Comparison of ENCODE assay signal across 27 cellular contexts in genomic region chr9:70941191-70941590, GRCh38.
"Had no signal": no experiment of that assay in that cellular context is flagged by ENCODE, and none has a peak within 500 bp of the region (broad histone marks: within the 10 kb centered on the region; RNA-seq: fewer than 3 reads in every experiment).

No MANE protein-coding gene starts in this region.

- H3K36me3 Mint-ChIP-seq: stimulated activated effector memory CD8-positive, alpha-beta T cell treated with anti-CD3 and anti-CD28 coated beads, Interleukin-12 subunit alpha, Interleukin-12 subunit beta, amount 100 ng/mL, for 72 hours; stimulated activated memory B cell treated with anti-CD40 and anti-IgM and Interleukin-4, amounts not matched to agents 10 μg/mL and 1 μg/mL and 100 μg/mL, for 72 hours; stimulated activated naive B cell treated with anti-CD40 and anti-IgM and Interleukin-4, amounts not matched to agents 10 μg/mL and 1 μg/mL and 100 μg/mL, for 72 hours; type B pancreatic cell had no signal

- H3K4me1 ChIP-seq: testis, tibial nerve, transverse colon, upper lobe of left lung, upper lobe of right lung, uterus, vagina had no signal

- H3K27ac ChIP-seq: stomach, testis, thoracic aorta, tibial artery, tibial nerve, transverse colon, upper lobe of left lung, upper lobe of right lung, uterus, vagina had no signal

- H3K4me1 Mint-ChIP-seq: stimulated activated effector memory CD8-positive, alpha-beta T cell treated with anti-CD3 and anti-CD28 coated beads, Interleukin-12 subunit alpha, Interleukin-12 subunit beta, amount 100 ng/mL, for 72 hours; stimulated activated memory B cell treated with anti-CD40 and anti-IgM and Interleukin-4, amounts not matched to agents 10 μg/mL and 1 μg/mL and 100 μg/mL, for 72 hours; stimulated activated naive B cell treated with anti-CD40 and anti-IgM and Interleukin-4, amounts not matched to agents 10 μg/mL and 1 μg/mL and 100 μg/mL, for 72 hours; stimulated activated naive CD8-positive, alpha-beta T cell treated with anti-CD3 and anti-CD28 coated beads, Interleukin-15, amount 100 ng/mL, for 72 hours had no signal

- H3K27me3 Mint-ChIP-seq: stimulated activated memory B cell treated with anti-CD40 and anti-IgM and Interleukin-4, amounts not matched to agents 10 μg/mL and 1 μg/mL and 100 μg/mL, for 72 hours; stimulated activated naive B cell treated with anti-CD40 and anti-IgM and Interleukin-4, amounts not matched to agents 10 μg/mL and 1 μg/mL and 100 μg/mL, for 72 hours; stimulated activated naive CD8-positive, alpha-beta T cell treated with anti-CD3 and anti-CD28 coated beads, Interleukin-15, amount 100 ng/mL, for 72 hours; type B pancreatic cell had no signal

- H3K27ac Mint-ChIP-seq: stimulated activated effector memory CD8-positive, alpha-beta T cell treated with anti-CD3 and anti-CD28 coated beads, Interleukin-12 subunit alpha, Interleukin-12 subunit beta, amount 100 ng/mL, for 72 hours; stimulated activated memory B cell treated with anti-CD40 and anti-IgM and Interleukin-4, amounts not matched to agents 10 μg/mL and 1 μg/mL and 100 μg/mL, for 72 hours; stimulated activated naive B cell treated with anti-CD40 and anti-IgM and Interleukin-4, amounts not matched to agents 10 μg/mL and 1 μg/mL and 100 μg/mL, for 72 hours; stimulated activated naive CD8-positive, alpha-beta T cell treated with anti-CD3 and anti-CD28 coated beads, Interleukin-15, amount 100 ng/mL, for 72 hours; stimulated activated naive CD8-positive, alpha-beta T cell treated with anti-CD3 and anti-CD28 coated beads, Interleukin-15, Interleukin-2, amounts not matched to agents 100 ng/mL and 50 ng/mL, for 24 hours; type B pancreatic cell had no signal

- H3K4me3 ChIP-seq: stomach, testis, thoracic aorta, tibial artery, tibial nerve, transverse colon, upper lobe of left lung, upper lobe of right lung, uterus, vagina had no signal

- H3K9me3 ChIP-seq: stomach, testis, thoracic aorta, tibial artery, tibial nerve, transverse colon, upper lobe of left lung, upper lobe of right lung, uterus, vagina had no signal

- H3K9me3 Mint-ChIP-seq: stimulated activated effector memory CD8-positive, alpha-beta T cell treated with anti-CD3 and anti-CD28 coated beads, Interleukin-12 subunit alpha, Interleukin-12 subunit beta, amount 100 ng/mL, for 72 hours; stimulated activated memory B cell treated with anti-CD40 and anti-IgM and Interleukin-4, amounts not matched to agents 10 μg/mL and 1 μg/mL and 100 μg/mL, for 72 hours; stimulated activated naive B cell treated with anti-CD40 and anti-IgM and Interleukin-4, amounts not matched to agents 10 μg/mL and 1 μg/mL and 100 μg/mL, for 72 hours; stimulated activated naive CD8-positive, alpha-beta T cell treated with anti-CD3 and anti-CD28 coated beads, Interleukin-15, amount 100 ng/mL, for 72 hours; stimulated activated naive CD8-positive, alpha-beta T cell treated with anti-CD3 and anti-CD28 coated beads, Interleukin-15, Interleukin-2, amounts not matched to agents 100 ng/mL and 50 ng/mL, for 24 hours; type B pancreatic cell had no signal

- H3K4me3 Mint-ChIP-seq: stimulated activated effector memory CD8-positive, alpha-beta T cell treated with anti-CD3 and anti-CD28 coated beads, Interleukin-12 subunit alpha, Interleukin-12 subunit beta, amount 100 ng/mL, for 72 hours; stimulated activated memory B cell treated with anti-CD40 and anti-IgM and Interleukin-4, amounts not matched to agents 10 μg/mL and 1 μg/mL and 100 μg/mL, for 72 hours; stimulated activated naive B cell treated with anti-CD40 and anti-IgM and Interleukin-4, amounts not matched to agents 10 μg/mL and 1 μg/mL and 100 μg/mL, for 72 hours; stimulated activated naive CD8-positive, alpha-beta T cell treated with anti-CD3 and anti-CD28 coated beads, Interleukin-15, amount 100 ng/mL, for 72 hours; stimulated activated naive CD8-positive, alpha-beta T cell treated with anti-CD3 and anti-CD28 coated beads, Interleukin-15, Interleukin-2, amounts not matched to agents 100 ng/mL and 50 ng/mL, for 24 hours; type B pancreatic cell had no signal

- H3K27me3 ChIP-seq: stomach, testis, tibial artery, tibial nerve, transverse colon, upper lobe of left lung, upper lobe of right lung, uterus, vagina had no signal

- H3K36me3 ChIP-seq: stomach, thoracic aorta, tibial artery, tibial nerve, transverse colon, upper lobe of left lung, upper lobe of right lung, uterus, vagina had no signal

- ATAC-seq: stimulated activated effector memory CD8-positive, alpha-beta T cell treated with anti-CD3 and anti-CD28 coated beads, Interleukin-12 subunit alpha, Interleukin-12 subunit beta, amount 100 ng/mL, for 72 hours; stimulated activated memory B cell treated with anti-CD40 and anti-IgM and Interleukin-4, amounts not matched to agents 10 μg/mL and 1 μg/mL and 100 μg/mL, for 72 hours; stimulated activated naive B cell treated with anti-CD40 and anti-IgM and Interleukin-4, amounts not matched to agents 10 μg/mL and 1 μg/mL and 100 μg/mL, for 72 hours; stimulated activated naive CD8-positive, alpha-beta T cell treated with anti-CD3 and anti-CD28 coated beads, Interleukin-15, amount 100 ng/mL, for 72 hours; stimulated activated naive CD8-positive, alpha-beta T cell treated with anti-CD3 and anti-CD28 coated beads, Interleukin-15, Interleukin-2, amounts not matched to agents 100 U/mL and 50 U/mL, for 24 hours; upper lobe of right lung had no signal

- DNase-seq: stimulated activated CD4-positive, alpha-beta T cell treated with anti-CD3 and anti-CD28 coated beads, Interleukin-2, amount 100 ng/mL, for 24 hours; stimulated activated CD4-positive, alpha-beta T cell treated with anti-CD3 and anti-CD28 coated beads, Interleukin-2, amount 100 ng/mL, for 48 hours; stimulated activated CD4-positive, alpha-beta T cell treated with anti-CD3 and anti-CD28 coated beads, Interleukin-4, amount 100 ng/mL, for 1 hour; stimulated activated CD4-positive, alpha-beta T cell treated with anti-CD3 and anti-CD28 coated beads, Interleukin-4, amount 100 ng/mL, for 24 hours; stimulated activated CD4-positive, alpha-beta T cell treated with anti-CD3 and anti-CD28 coated beads, Interleukin-4, amount 100 ng/mL, for 4 hours; stimulated activated CD8-positive, alpha-beta memory T cell treated with anti-CD3 and anti-CD28 coated beads, Interleukin-4, amount 100 ng/mL, for 48 hours; stimulated activated naive B cell treated with anti-CD40 and anti-IgM and Interleukin-4, amounts not matched to agents 10 μg/mL and 1 μg/mL and 100 μg/mL, for 72 hours; stimulated activated naive CD4-positive, alpha-beta T cell; stimulated activated naive CD4-positive, alpha-beta T cell treated with Interleukin-2 at 50 U/mL for 16 hours; stimulated activated naive CD8-positive, alpha-beta T cell treated with anti-CD3 and anti-CD28 coated beads, Interleukin-15, amount 100 ng/mL, for 72 hours; stimulated activated naive CD8-positive, alpha-beta T cell treated with anti-CD3 and anti-CD28 coated beads, Interleukin-15, Interleukin-2, amounts not matched to agents 100 U/mL and 50 U/mL, for 24 hours; stomach; substantia nigra; testis; tibial artery; transverse colon; trophoblast cell; upper lobe of left lung; upper lobe of right lung; uterus had no signal
